In genomic region chr7:151899513-151900360, GRCh38 we compare ENCODE assay signal across 24 cellular contexts. TPM values are rescaled to one million over a fixed set of nuclear protein-coding genes. Genes with fewer than 3 reads are reported as not detected.
A peak's percentile ranks its signal among the peaks of the same experiment; 100 is the strongest.
DNase-seq lines count a peak whose midpoint lies in the region; ATAC-seq and TF ChIP-seq lines count a peak whose summit lies in the region.
"Had no signal": no experiment of that assay in that cellular context is flagged by ENCODE, and none has a peak within 500 bp of the region (broad histone marks: within the 10 kb centered on the region; RNA-seq: fewer than 3 reads in every experiment).

No MANE protein-coding gene starts in this region.

- H2AFZ ChIP-seq in neural cell (ENCODE audit: low read depth, low read length): no peak overlapping the region

- H3K4me1 ChIP-seq in sigmoid colon: no peaks in the 10 kb centered on the region
- H3K4me1 ChIP-seq in naive thymus-derived CD4-positive, alpha-beta T cell (ENCODE audit: control insufficient read depth in 2 of 2, insufficient read depth in 2 of 2, low read length in 2 of 2): no peaks in the 10 kb centered on the region

- H4K20me1 ChIP-seq in neural cell (ENCODE audit: insufficient read depth): no peaks in the 10 kb centered on the region

- POLR2A ChIA-PET in naive thymus-derived CD4-positive, alpha-beta T cell (lab: Charles Lee): no interaction called here

- TF ChIP-seq EP300 in neural cell (conservative IDR thresholded peaks at IDR 0.05; ENCODE audit: poor library complexity, severe bottlenecking) (no peak), sigmoid colon (IDR thresholded peaks at IDR 0.05) (no peak)

- H3K9me3 ChIP-seq in neural cell (ENCODE audit: low read length) (no peaks in the 10 kb centered on the region), sigmoid colon (no peaks in the 10 kb centered on the region)
- H3K9me3 ChIP-seq in naive thymus-derived CD4-positive, alpha-beta T cell (ENCODE audit: control insufficient read depth in 2 of 3, low read length in 3 of 3): no peaks in the 10 kb centered on the region
- H3K9me3 ChIP-seq: Peyer's patch had no signal

- H3K4me3 ChIP-seq in neural cell (ENCODE audit: low read length) (no peak overlapping the region), sigmoid colon (no peak overlapping the region)
- no peak overlapping the region for H3K4me3 ChIP-seq in naive thymus-derived CD4-positive, alpha-beta T cell (ENCODE audit: low read length)
- H3K4me3 ChIP-seq: Peyer's patch had no signal

- ATAC-seq in activated T-cell treated with anti-CD3 and anti-CD28 coated beads, Interleukin-2, amount 50 U/mL, for 4 hours: no peak
- no peak for ATAC-seq in central memory CD8-positive, alpha-beta T cell (replicated peaks; ENCODE audit: extremely low read depth, poor library complexity, severe bottlenecking)
- ATAC-seq in naive thymus-derived CD4-positive, alpha-beta T cell: no peak

- intact Hi-C loops in sigmoid colon (cut with DNase I): no loop called here
- intact Hi-C loops in naive thymus-derived CD4-positive, alpha-beta T cell (cut with micrococcal nuclease): no loop called here

- WGBS in sigmoid colon, 2 donors: 89 to 92% methylated on average over 18 of the region's 18 CpGs

- CTCF ChIA-PET in naive thymus-derived CD4-positive, alpha-beta T cell (lab: Charles Lee): no interaction called here

- no peak overlapping the region for H3K9ac ChIP-seq in neural cell (ENCODE audit: low read length)

- peak overlapping the region; percentile 17 for H3K27ac Mint-ChIP-seq in central memory CD8-positive, alpha-beta T cell (ENCODE audit: low read depth)
- peak overlapping the region in 4 of 9 donors; percentile 22 to 44 (median 32) for H3K27ac Mint-ChIP-seq in naive thymus-derived CD4-positive, alpha-beta T cell

- no peak for TF ChIP-seq RAD21 in neural cell (conservative IDR thresholded peaks at IDR 0.05)

- H3K27ac ChIP-seq in neural cell (ENCODE audit: low read length) (peak overlapping the region; percentile 63), sigmoid colon (no peak overlapping the region)
- H3K27ac ChIP-seq in naive thymus-derived CD4-positive, alpha-beta T cell (ENCODE audit: low read depth, low read length): no peak overlapping the region
- H3K27ac ChIP-seq: C4-2B, Peyer's patch had no signal

- H3K4me2 ChIP-seq in neural cell (ENCODE audit: low read length): no peak overlapping the region

- no peaks in the 10 kb centered on the region for H3K9me3 Mint-ChIP-seq in activated T-cell treated with anti-CD3 and anti-CD28 coated beads, Interleukin-2, amount 50 U/mL, for 4 hours
- H3K9me3 Mint-ChIP-seq in central memory CD8-positive, alpha-beta T cell: no peaks in the 10 kb centered on the region
- no peaks in the 10 kb centered on the region for H3K9me3 Mint-ChIP-seq in naive thymus-derived CD4-positive, alpha-beta T cell
- H3K9me3 Mint-ChIP-seq: CD8-positive, alpha-beta memory T cell had no signal

- H3K36me3 ChIP-seq in neural cell (ENCODE audit: insufficient read depth, low read length): no peaks in the 10 kb centered on the region
- H3K36me3 ChIP-seq in sigmoid colon: no peaks in the 10 kb centered on the region
- H3K36me3 ChIP-seq in naive thymus-derived CD4-positive, alpha-beta T cell (ENCODE audit: control insufficient read depth in 2 of 3, insufficient read depth in 3 of 3, low read length in 3 of 3): no peaks in the 10 kb centered on the region
- H3K36me3 ChIP-seq: Peyer's patch had no signal

- H3K4me1 Mint-ChIP-seq in activated T-cell treated with anti-CD3 and anti-CD28 coated beads, Interleukin-2, amount 50 U/mL, for 4 hours (ENCODE audit: low read depth): no peaks in the 10 kb centered on the region
- H3K4me1 Mint-ChIP-seq in central memory CD8-positive, alpha-beta T cell: no peaks in the 10 kb centered on the region
- H3K4me1 Mint-ChIP-seq in naive thymus-derived CD4-positive, alpha-beta T cell: peaks cover 0 to 4% (median 0%) of the 10 kb centered on the region in 7 donors
- H3K4me1 Mint-ChIP-seq: CD8-positive, alpha-beta memory T cell had no signal

- no peak for TF ChIP-seq CTCF in neural cell (IDR thresholded peaks at IDR 0.05; ENCODE audit: poor library complexity, severe bottlenecking)
- TF ChIP-seq CTCF in sigmoid colon (IDR thresholded peaks at IDR 0.05): no peak

- no peaks in the 10 kb centered on the region for H3K36me3 Mint-ChIP-seq in activated T-cell treated with anti-CD3 and anti-CD28 coated beads, Interleukin-2, amount 50 U/mL, for 4 hours (ENCODE audit: insufficient read depth)
- peaks cover 5% of the 10 kb centered on the region for H3K36me3 Mint-ChIP-seq in central memory CD8-positive, alpha-beta T cell (ENCODE audit: insufficient read depth)
- no peaks in the 10 kb centered on the region for H3K36me3 Mint-ChIP-seq in naive thymus-derived CD4-positive, alpha-beta T cell

- TF ChIP-seq POLR2A in sigmoid colon (IDR thresholded peaks at IDR 0.05): no peak

- no peaks in the 10 kb centered on the region for H3K79me2 ChIP-seq in neural cell (replicated peaks; ENCODE audit: insufficient read depth, low read length)

- H3K9me2 ChIP-seq in neural cell (ENCODE audit: insufficient read depth, low read length): no peaks in the 10 kb centered on the region

- H3K27me3 Mint-ChIP-seq in activated T-cell treated with anti-CD3 and anti-CD28 coated beads, Interleukin-2, amount 50 U/mL, for 4 hours (ENCODE audit: low read depth): peaks cover 18% of the 10 kb centered on the region
- peaks cover 69% of the 10 kb centered on the region for H3K27me3 Mint-ChIP-seq in central memory CD8-positive, alpha-beta T cell
- H3K27me3 Mint-ChIP-seq in naive thymus-derived CD4-positive, alpha-beta T cell: peaks cover 16 to 26% (median 18%) of the 10 kb centered on the region in 5 donors

- no peak for DNase-seq in activated T-cell treated with anti-CD3 and anti-CD28 coated beads, Interleukin-2, amount 50 U/mL, for 4 hours
- DNase-seq in activated T-cell treated with anti-CD3 and anti-CD28 coated beads, Interleukin-2, amount 50 U/mL, for 48 hours: no peak
- DNase-seq in central memory CD8-positive, alpha-beta T cell (ENCODE audit: low spot score in 2 of 2): no peak
- DNase-seq in sigmoid colon (peak; percentile 52), NCI-H526 treated with DMSO at 0.1 percent for 48 hours (lab: John Stamatoyannopoulos, UW) (no peak), NCI-H2107 (lab: John Stamatoyannopoulos, UW) (no peak)
- no peak for DNase-seq in naive thymus-derived CD4-positive, alpha-beta T cell
- DNase-seq: AML-193; CD8-positive, alpha-beta memory T cell; Karpas-422; NCI-H1694; NCI-H2081; NCI-H2227 treated with DMSO at 0.1 percent for 48 hours; NCI-H510A treated with DMSO at 0.1 percent for 48 hours; NCI-H774; Peyer's patch had no signal

- H3K27me3 ChIP-seq in neural cell (ENCODE audit: insufficient read depth, low read depth, low read length) (no peaks in the 10 kb centered on the region), sigmoid colon (peaks cover 0 to 13% (median 0%) of the 10 kb centered on the region in 3 donors)
- no peaks in the 10 kb centered on the region for H3K27me3 ChIP-seq in naive thymus-derived CD4-positive, alpha-beta T cell (ENCODE audit: control insufficient read depth in 2 of 2, insufficient read depth in 2 of 2, low read length in 2 of 2)
- H3K27me3 ChIP-seq: Peyer's patch had no signal

- H3F3A ChIP-seq in neural cell (ENCODE audit: insufficient read depth, low read length, poor library complexity, severe bottlenecking): no peaks in the 10 kb centered on the region

- H3K4me3 Mint-ChIP-seq in activated T-cell treated with anti-CD3 and anti-CD28 coated beads, Interleukin-2, amount 50 U/mL, for 4 hours: peak overlapping the region; percentile 2
- no peak overlapping the region for H3K4me3 Mint-ChIP-seq in central memory CD8-positive, alpha-beta T cell
- no peak overlapping the region for H3K4me3 Mint-ChIP-seq in naive thymus-derived CD4-positive, alpha-beta T cell
- H3K4me3 Mint-ChIP-seq: CD8-positive, alpha-beta memory T cell had no signal

TF ChIP-seq in neural cell, 6 proteins besides CTCF, POLR2A, EP300 and RAD21 (continues in another document):
- TF ChIP-seq MXI1 (conservative IDR thresholded peaks at IDR 0.05; ENCODE audit: poor library complexity, severe bottlenecking): no peak
- no peak for TF ChIP-seq EZH2 (IDR thresholded peaks at IDR 0.05; ENCODE audit: borderline replicate concordance, insufficient read depth, low read length, poor library complexity, severe bottlenecking)
- TF ChIP-seq SMC3 (conservative IDR thresholded peaks at IDR 0.05; ENCODE audit: poor library complexity): no peak

RNA-seq across cellular contexts. Expression of gene PRKAG2, which starts 22.8 kb away (rescaled TPM):
- total RNA-seq in activated T-cell treated with anti-CD3 and anti-CD28 coated beads, Interleukin-2, amount 50 U/mL, for 4 hours: 10 to 100 TPM; 28.6 to 31.5 (median 29.3) TPM
- 22.7 and 22.9 TPM in 2 replicates for polyA plus RNA-seq in neural cell
- 23.0 and 27.5 TPM in 2 replicates for polyA minus RNA-seq in neural cell
- 10 to 100 TPM; 37.1 to 51.2 (median 40.1) TPM for total RNA-seq in sigmoid colon
- polyA plus RNA-seq in sigmoid colon: 10 to 100 TPM; 19.2 to 31.9 (median 29.4) TPM
- 10 to 100 TPM; 15.0 to 74.4 (median 66.1) TPM for total RNA-seq in naive thymus-derived CD4-positive, alpha-beta T cell
- polyA plus RNA-seq in naive thymus-derived CD4-positive, alpha-beta T cell: 10 to 100 TPM; 25.5 to 35.6 TPM

RNA-seq across cellular contexts. Expression of gene GALNTL5, which starts 56.5 kb away (rescaled TPM):
- not detected for total RNA-seq in activated T-cell treated with anti-CD3 and anti-CD28 coated beads, Interleukin-2, amount 50 U/mL, for 4 hours
- not detected in 2 replicates for polyA plus RNA-seq in neural cell
- not detected in 2 replicates for polyA minus RNA-seq in neural cell
- total RNA-seq in sigmoid colon: not detected
- not detected for polyA plus RNA-seq in sigmoid colon
- total RNA-seq in naive thymus-derived CD4-positive, alpha-beta T cell: not detected
- not detected for polyA plus RNA-seq in naive thymus-derived CD4-positive, alpha-beta T cell
- total RNA-seq: A172; CD8-positive, alpha-beta memory T cell; Daoy; H1; M059J; OCI-LY7; Peyer's patch had no signal
- polyA plus RNA-seq: AG04450; CD8-positive, alpha-beta memory T cell had no signal
